ENCODE assay signal across 1 cellular context in genomic region chr7:118183586-118184391, GRCh38.
TF ChIP-seq lines count a peak whose summit lies in the region.

TSS of gene LSM8 (plus strand) at chr7:118184164. CDS start at chr7:118184224, 60 bp downstream.

TF ChIP-seq in WTC11, 78 proteins besides CTCF, POLR2A, EP300 and RAD21 (continued from another document):
- TF ChIP-seq, protein P1, sequence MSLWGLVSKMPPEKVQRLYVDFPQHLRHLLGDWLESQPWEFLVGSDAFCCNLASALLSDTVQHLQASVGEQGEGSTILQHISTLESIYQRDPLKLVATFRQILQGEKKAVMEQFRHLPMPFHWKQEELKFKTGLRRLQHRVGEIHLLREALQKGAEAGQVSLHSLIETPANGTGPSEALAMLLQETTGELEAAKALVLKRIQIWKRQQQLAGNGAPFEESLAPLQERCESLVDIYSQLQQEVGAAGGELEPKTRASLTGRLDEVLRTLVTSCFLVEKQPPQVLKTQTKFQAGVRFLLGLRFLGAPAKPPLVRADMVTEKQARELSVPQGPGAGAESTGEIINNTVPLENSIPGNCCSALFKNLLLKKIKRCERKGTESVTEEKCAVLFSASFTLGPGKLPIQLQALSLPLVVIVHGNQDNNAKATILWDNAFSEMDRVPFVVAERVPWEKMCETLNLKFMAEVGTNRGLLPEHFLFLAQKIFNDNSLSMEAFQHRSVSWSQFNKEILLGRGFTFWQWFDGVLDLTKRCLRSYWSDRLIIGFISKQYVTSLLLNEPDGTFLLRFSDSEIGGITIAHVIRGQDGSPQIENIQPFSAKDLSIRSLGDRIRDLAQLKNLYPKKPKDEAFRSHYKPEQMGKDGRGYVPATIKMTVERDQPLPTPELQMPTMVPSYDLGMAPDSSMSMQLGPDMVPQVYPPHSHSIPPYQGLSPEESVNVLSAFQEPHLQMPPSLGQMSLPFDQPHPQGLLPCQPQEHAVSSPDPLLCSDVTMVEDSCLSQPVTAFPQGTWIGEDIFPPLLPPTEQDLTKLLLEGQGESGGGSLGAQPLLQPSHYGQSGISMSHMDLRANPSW (CRISPR knock-in tag; conservative IDR thresholded peaks at IDR 0.05; ENCODE audit: low read depth), result no peak
